ENCODE assay signal across 19 cellular contexts in genomic region chr1:223337174-223337869, GRCh38. TPM values are rescaled to one million over a fixed set of nuclear protein-coding genes. Genes with fewer than 3 reads are reported as not detected.
DNase-seq lines count a peak whose midpoint lies in the region; ATAC-seq, FAIRE-seq and TF ChIP-seq lines count a peak whose summit lies in the region.
"Had no signal": no experiment of that assay in that cellular context is flagged by ENCODE, and none has a peak within 500 bp of the region (broad histone marks: within the 10 kb centered on the region; RNA-seq: fewer than 3 reads in every experiment).

No MANE protein-coding gene starts in this region.

- no peak for ATAC-seq in GM12878
- ATAC-seq in gastrocnemius medialis, result peak; percentile 28 to 90
- ATAC-seq in HG02885 (IDR thresholded peaks at IDR 0.05; ENCODE audit: poor library complexity, unreplicated experiment), result no peak
- ATAC-seq: A549 had no signal

- H2AFZ ChIP-seq in GM12878 (ENCODE audit: control insufficient read depth, low read depth, low read length), result no peak overlapping the region

- no peak overlapping the region for H3K9ac ChIP-seq in GM12878 (ENCODE audit: control insufficient read depth, insufficient read depth, low read length)
- H3K9ac ChIP-seq: BLaER1 treated with 17β-estradiol and CSF1 and Interleukin-3, amounts not matched to agents 10 nM and 100 nM had no signal

- no peaks in the 10 kb centered on the region for H3K4me1 ChIP-seq in GM12878 (ENCODE audit: control insufficient read depth, insufficient read depth, low read length)
- H3K4me1 ChIP-seq in gastrocnemius medialis, result peaks cover 0 to 30% of the 10 kb centered on the region in 2 donors
- H3K4me1 ChIP-seq: A549 had no signal

- WGBS in GM12878 (ENCODE audit: insufficient coverage, insufficient replicate concordance, low lambda C conversion rate, missing lambda C conversion rate), result 14% methylated on average over 6 of the region's 6 CpGs

- CTCF ChIA-PET in GM12878 (lab: Yijun Ruan, JAX), result interaction anchor here (0.7 kb wide), 1 partner anchor 8 kb away, joined by 3 read pairs; no protein-coding TSS in a partner anchor

- BruUV-seq in GM12878 (replicated peaks; lab: Mats Ljungman, UMichigan), result no TSS peak

- no peak for FAIRE-seq in GM12878 (lab: Jason Lieb, UNC)
- FAIRE-seq: A549 had no signal

- in situ Hi-C loops in GM12878 (cut with MboI), result no loop called here
- in situ Hi-C loops in gastrocnemius medialis (cut with MboI; ENCODE audit: low sequenced_read_pairs in 4 of 4), result no loop called here

- H3K27ac ChIP-seq in GM12878 (ENCODE audit: control insufficient read depth, insufficient read depth) (no peak overlapping the region), gastrocnemius medialis (peak overlapping the region in 2 of 4 donors; percentile 53 to 72)
- H3K27ac ChIP-seq: A549; BLaER1 treated with 17β-estradiol and CSF1 and Interleukin-3, amounts not matched to agents 10 nM and 100 nM; SJSA1 had no signal

- DNase-seq in NCI-H524 (lab: John Stamatoyannopoulos, UW) (peak; percentile 36 to 76), NCI-H524 treated with DMSO at 0.1 percent for 48 hours (lab: John Stamatoyannopoulos, UW) (no peak), NCI-H1694 treated with DMSO at 0.1 percent for 48 hours (lab: John Stamatoyannopoulos, UW) (peak; percentile 86), GM12878 (ENCODE audit: low read depth, low spot score) (no peak), gastrocnemius medialis (peak; percentile 20 to 70), NCI-H1105 treated with DMSO at 0.1 percent for 48 hours (lab: John Stamatoyannopoulos, UW) (no peak)
- no peak for DNase-seq in activated CD4-positive, alpha-beta T cell treated with anti-CD3 and anti-CD28 coated beads, Interleukin-2, amount 50 U/mL, for 4 hours
- DNase-seq: DMS153, H9, IMR-90, Kasumi-1, NCI-H1417 treated with DMSO at 0.1 percent for 48 hours, NCI-H526 treated with DMSO at 0.1 percent for 48 hours, SW 1271 had no signal

- H3K9me3 ChIP-seq in GM12878 (replicated peaks; ENCODE audit: control insufficient read depth, insufficient read depth, low read length) (no peaks in the 10 kb centered on the region), gastrocnemius medialis (no peaks in the 10 kb centered on the region)
- H3K9me3 ChIP-seq: A549; BLaER1 treated with 17β-estradiol and CSF1 and Interleukin-3, amounts not matched to agents 10 nM and 100 nM; SJSA1 had no signal

- no peaks in the 10 kb centered on the region for H3K79me2 ChIP-seq in GM12878 (ENCODE audit: control insufficient read depth, insufficient read depth, low read length)

- intact Hi-C loops in GM12878 (cut with micrococcal nuclease; ENCODE audit: unreplicated experiment), result no loop called here
- intact Hi-C loops in gastrocnemius medialis (cut with DNase I; ENCODE audit: low total_unique reads), result no loop called here

- H3K4me3 ChIP-seq in GM12878 (no peak overlapping the region), gastrocnemius medialis (no peak overlapping the region)
- H3K4me3 ChIP-seq: A549; BLaER1 treated with 17β-estradiol and CSF1 and Interleukin-3, amounts not matched to agents 10 nM and 100 nM; SJSA1 had no signal

- POLR2A ChIA-PET in GM12878 (lab: Charles Lee), result no interaction called here

- TF ChIP-seq CTCF in GM12878 (IDR thresholded peaks at IDR 0.05 in 2 of 3, conservative IDR thresholded peaks at IDR 0.05 in 1 of 3; ENCODE audit: control insufficient read depth in 2 of 3, extremely low read depth in 1 of 3, insufficient read depth in 1 of 3, low read depth in 3 of 3, low read length in 3 of 3), result no peak
- TF ChIP-seq CTCF in gastrocnemius medialis (IDR thresholded peaks at IDR 0.05 in 4 of 5, conservative IDR thresholded peaks at IDR 0.05 in 1 of 5), result no peak

- no peaks in the 10 kb centered on the region for H3K36me3 ChIP-seq in GM12878 (ENCODE audit: control insufficient read depth in 2 of 2, insufficient read depth in 2 of 2, low read length in 1 of 2)
- H3K36me3 ChIP-seq in gastrocnemius medialis, result no peaks in the 10 kb centered on the region
- H3K36me3 ChIP-seq: BLaER1 treated with 17β-estradiol and CSF1 and Interleukin-3, amounts not matched to agents 10 nM and 100 nM; SJSA1 had no signal

- SMC1A ChIA-PET in GM12878 (lab: Charles Lee; ENCODE audit: uncharacterized antibody, unreplicated experiment), result no interaction called here

- no peak for TF ChIP-seq POLR2A in GM12878 (IDR thresholded peaks at IDR 0.05; ENCODE audit: low read depth, low read length)
- TF ChIP-seq POLR2A in gastrocnemius medialis (IDR thresholded peaks at IDR 0.05), result peak in 1 of 2 donors; percentile 53

- H4K20me1 ChIP-seq in GM12878 (ENCODE audit: control insufficient read depth, insufficient read depth), result no peaks in the 10 kb centered on the region
- H4K20me1 ChIP-seq: BLaER1 treated with 17β-estradiol and CSF1 and Interleukin-3, amounts not matched to agents 10 nM and 100 nM had no signal

- no peak for TF ChIP-seq RAD21 in GM12878 (IDR thresholded peaks at IDR 0.05; ENCODE audit: insufficient read depth, low read depth, low read length)

- RAD21 ChIA-PET in GM12878 (lab: Charles Lee; ENCODE audit: unreplicated experiment), result no interaction called here

- H3K4me2 ChIP-seq in GM12878 (ENCODE audit: control insufficient read depth, insufficient read depth), result no peak overlapping the region
- H3K4me2 ChIP-seq: A549 had no signal

- TF ChIP-seq EP300 in GM12878 (IDR thresholded peaks at IDR 0.05; ENCODE audit: borderline replicate concordance in 1 of 2, control insufficient read depth in 1 of 2, low read depth in 2 of 2, low read length in 2 of 2), result no peak

- H3K27me3 ChIP-seq in GM12878 (replicated peaks in 1 of 2; ENCODE audit: control insufficient read depth in 2 of 2, insufficient read depth in 2 of 2, low read length in 1 of 2), result peaks cover 0 to 2% of the 10 kb centered on the region in 2 experiments; a peak in 1 of 4 replicates
- H3K27me3 ChIP-seq in gastrocnemius medialis, result no peaks in the 10 kb centered on the region
- H3K27me3 ChIP-seq: BLaER1 treated with 17β-estradiol and CSF1 and Interleukin-3, amounts not matched to agents 10 nM and 100 nM had no signal

TF ChIP-seq in GM12878, 131 proteins besides CTCF, POLR2A, EP300 and RAD21:
- TF ChIP-seq NFYA (IDR thresholded peaks at IDR 0.05; ENCODE audit: borderline replicate concordance, low read depth, low read length) (no peak), ZNF24 (IDR thresholded peaks at IDR 0.05) (peak; percentile 82), TAF1 (IDR thresholded peaks at IDR 0.05; ENCODE audit: borderline replicate concordance, low read depth, low read length) (no peak)
TF ChIP-seq in GM12878: peak in this region for 1.

RNA-seq across cellular contexts. Expression of gene SUSD4, which starts 26.7 kb away (rescaled TPM):
- 1.4 and 1.5 TPM in 2 replicates for total RNA-seq in GM12878 (2013; cell fraction: nucleolus; rRNA removed)
- total RNA-seq in GM12878 (2014; rRNA removed), result 0.17 TPM in 1 of 2 replicates, not detected in the other
- 0.13 and 0.18 TPM in 2 replicates for total RNA-seq in GM12878 (2014; rRNA removed; fragmentation: Illumina TruSeq; extraction: Trizol)
- 0.33 TPM in 1 of 2 replicates, not detected in the other for total RNA-seq in GM12878 (2021)
- polyA plus RNA-seq in GM12878 (2011; ENCODE audit: low read depth), result not detected
- polyA plus RNA-seq in GM12878 (2011; rRNA removed), result 0.63 and 1.1 TPM in 2 replicates
- polyA plus RNA-seq in GM12878 (2011; cell fraction: cytosol; rRNA removed), result 0.82 and 0.84 TPM in 2 replicates
- 2.0 and 2.6 TPM in 2 replicates for polyA plus RNA-seq in GM12878 (2011; cell fraction: nucleus; rRNA removed)
- not detected in 2 replicates for polyA plus RNA-seq in GM12878 (2012)
- not detected in 2 replicates for polyA plus RNA-seq in GM12878 (2014; fragmentation: Illumina TruSeq; extraction: Trizol)
- polyA plus RNA-seq in GM12878 (2014; fragmentation: Nextera tagmentation; extraction: Ambion mirVana), result under 1 TPM in 1 of 2 experiments, not detected in 1; 0.18 TPM
- 0.26 TPM in 1 of 2 replicates, not detected in the other for polyA plus RNA-seq in GM12878 (2014; rRNA removed)
- under 1 TPM in 1 of 2 experiments, not detected in 1; 0.44 TPM for polyA plus RNA-seq in GM12878 (2016; fragmentation: Nextera tagmentation; extraction: Ambion mirVana)
- polyA minus RNA-seq in GM12878 (2011; rRNA and poly(A)+ RNA removed), result 1.0 and 1.8 TPM in 2 replicates
- 0.80 TPM in 1 of 2 replicates, not detected in the other for polyA minus RNA-seq in GM12878 (2011; cell fraction: cytosol; rRNA and poly(A)+ RNA removed)
- 1.9 TPM in 2 replicates for polyA minus RNA-seq in GM12878 (2011; cell fraction: nucleus; rRNA and poly(A)+ RNA removed)
- total RNA-seq in gastrocnemius medialis, result 1 to 10 TPM in 3 of 4 donors, not detected in 1; 1.2 to 4.0 (median 3.3) TPM

RNA-seq across cellular contexts. Expression of gene CCDC185, which starts 55.9 kb away (rescaled TPM):
- not detected in 2 replicates for total RNA-seq in GM12878 (2013; cell fraction: nucleolus; rRNA removed)
- total RNA-seq in GM12878 (2014; rRNA removed) (not detected in 2 replicates), GM12878 (2014; rRNA removed; fragmentation: Illumina TruSeq; extraction: Trizol) (not detected in 2 replicates), GM12878 (2021) (not detected in 2 replicates), gastrocnemius medialis (not detected)
- not detected for polyA plus RNA-seq in GM12878 (2011; ENCODE audit: low read depth)
- polyA plus RNA-seq in GM12878 (2011; rRNA removed) (not detected in 2 replicates), GM12878 (2014; fragmentation: Illumina TruSeq; extraction: Trizol) (not detected in 2 replicates), GM12878 (2014; fragmentation: Nextera tagmentation; extraction: Ambion mirVana) (not detected), GM12878 (2014; rRNA removed) (not detected in 2 replicates), GM12878 (2016; fragmentation: Nextera tagmentation; extraction: Ambion mirVana) (not detected)
- not detected in 2 replicates for polyA plus RNA-seq in GM12878 (2011; cell fraction: cytosol; rRNA removed)
- not detected in 2 replicates for polyA plus RNA-seq in GM12878 (2011; cell fraction: nucleus; rRNA removed)
- not detected in 2 replicates for polyA plus RNA-seq in GM12878 (2012)
- not detected in 2 replicates for polyA minus RNA-seq in GM12878 (2011; rRNA and poly(A)+ RNA removed)
- not detected in 2 replicates for polyA minus RNA-seq in GM12878 (2011; cell fraction: cytosol; rRNA and poly(A)+ RNA removed)
- polyA minus RNA-seq in GM12878 (2011; cell fraction: nucleus; rRNA and poly(A)+ RNA removed), result not detected in 2 replicates
- total RNA-seq: H9, HT1080, IMR-90, SJSA1 had no signal
- polyA plus RNA-seq: IMR-90 had no signal

Comparison
In these comparisons a context has a peak if more than half of its experiments do, and no peak if none do; other contexts are left out.
1. DNase-seq: peak in NCI-H524 (2 of 2), NCI-H1694 treated with DMSO at 0.1 percent for 48 hours (single experiment) and gastrocnemius medialis (2 of 2); none in NCI-H524 treated with DMSO at 0.1 percent for 48 hours (single experiment), GM12878 (single experiment), activated CD4-positive, alpha-beta T cell treated with anti-CD3 and anti-CD28 coated beads, Interleukin-2, amount 50 U/mL, for 4 hours (0 of 2) and NCI-H1105 treated with DMSO at 0.1 percent for 48 hours (single experiment).
2. ATAC-seq: peak in gastrocnemius medialis (2 of 2); none in GM12878 (single experiment) and HG02885 (single experiment).